Comparison of ENCODE assay signal across 8 cellular contexts in genomic region chr14:39268393-39268792, GRCh38. TPM values are rescaled to one million over a fixed set of nuclear protein-coding genes. Genes with fewer than 3 reads are reported as not detected.
A peak's percentile ranks its signal among the peaks of the same experiment; 100 is the strongest.
DNase-seq lines count a peak whose midpoint lies in the region; ATAC-seq and TF ChIP-seq lines count a peak whose summit lies in the region.

No MANE protein-coding gene starts in this region.

- H3K9me3 Mint-ChIP-seq in natural killer cell: no peaks in the 10 kb centered on the region

- no peaks in the 10 kb centered on the region for H3K27me3 Mint-ChIP-seq in natural killer cell (ENCODE audit: low read depth in 2 of 2)

- TF ChIP-seq CTCF in choroid plexus epithelial cell (conservative IDR thresholded peaks at IDR 0.05; ENCODE audit: low read depth, low read length) (no peak), natural killer cell (IDR thresholded peaks at IDR 0.05) (no peak)

- peak overlapping the region; percentile 93 for H3K4me3 ChIP-seq in choroid plexus epithelial cell (ENCODE audit: low read depth, low read length)

- H3K36me3 Mint-ChIP-seq in natural killer cell: no peaks in the 10 kb centered on the region

- DNase-seq in SIG-M5 treated with dmso at 0.1 percent for 504 hours (lab: John Stamatoyannopoulos, UW; ENCODE audit: unreplicated experiment): peak; percentile 17
- DNase-seq in SIG-M5 (lab: John Stamatoyannopoulos, UW): no peak
- DNase-seq in NCI-H748 (lab: John Stamatoyannopoulos, UW; ENCODE audit: unreplicated experiment): peak; percentile 58
- peak; percentile 28 for DNase-seq in choroid plexus epithelial cell (ENCODE audit: low read depth)
- DNase-seq in natural killer cell: no peak

- H3K4me1 Mint-ChIP-seq in natural killer cell: peaks cover 67 to 73% of the 10 kb centered on the region in 2 donors

- ATAC-seq in natural killer cell: no peak
- ATAC-seq in HG03565 (IDR thresholded peaks at IDR 0.05; ENCODE audit: unreplicated experiment): no peak
- ATAC-seq in HG03196 (IDR thresholded peaks at IDR 0.05; ENCODE audit: unreplicated experiment): no peak
- no peak for ATAC-seq in GM19463 (IDR thresholded peaks at IDR 0.05; ENCODE audit: unreplicated experiment)

- intact Hi-C loops in natural killer cell (cut with micrococcal nuclease): loop anchor here (5.0 to 10.0 kb wide), 2 partner anchors 156 to 1194 kb away; partner anchors contain the start of gene GEMIN2

- H3K4me3 Mint-ChIP-seq in natural killer cell: peak overlapping the region; percentile 78

- H3K27ac Mint-ChIP-seq in natural killer cell: peak overlapping the region; percentile 74 to 97

RNA-seq across cellular contexts. Expression of gene MIA2, which starts 34.7 kb away (rescaled TPM):
- total RNA-seq in natural killer cell: 10 to 100 TPM; 44.7 to 45.7 (median 45.4) TPM

Comparison
In these comparisons a context has a peak if more than half of its experiments do, and no peak if none do; other contexts are left out.
1. DNase-seq: peak in SIG-M5 treated with dmso at 0.1 percent for 504 hours (single experiment), NCI-H748 (single experiment) and choroid plexus epithelial cell (single experiment); none in SIG-M5 (single experiment) and natural killer cell (single experiment).